30 cellular contexts compared by ENCODE assay signal in genomic region chr3:62823461-62824050, GRCh38. TPM values are rescaled to one million over a fixed set of nuclear protein-coding genes. Genes with fewer than 3 reads are reported as not detected.
DNase-seq lines count a peak whose midpoint lies in the region; ATAC-seq and TF ChIP-seq lines count a peak whose summit lies in the region.
"Had no signal": no experiment of that assay in that cellular context is flagged by ENCODE, and none has a peak within 500 bp of the region (broad histone marks: within the 10 kb centered on the region; RNA-seq: fewer than 3 reads in every experiment).

No MANE protein-coding gene starts in this region.

- H3K4me2 ChIP-seq in Karpas-422 (ENCODE audit: low read depth, low read length, poor library complexity, severe bottlenecking) (peak overlapping the region; percentile 40), OCI-LY7 (ENCODE audit: low read length) (peak overlapping the region; percentile 69)
- H3K4me2 ChIP-seq: BLaER1 treated with 17β-estradiol and CSF1 and Interleukin-3, amounts not matched to agents 10 nM and 100 nM had no signal

- no peak for TF ChIP-seq CTCF in OCI-LY7 (conservative IDR thresholded peaks at IDR 0.05; ENCODE audit: low read length)
- TF ChIP-seq CTCF in Peyer's patch (IDR thresholded peaks at IDR 0.05): no peak

- H2AFZ ChIP-seq in Karpas-422 (ENCODE audit: low read length) (no peak overlapping the region), OCI-LY7 (ENCODE audit: low read length) (no peak overlapping the region)
- H2AFZ ChIP-seq: GM23248 had no signal

- no peak overlapping the region for H3K27ac ChIP-seq in Karpas-422 (ENCODE audit: low read length)
- H3K27ac ChIP-seq in OCI-LY7 (ENCODE audit: low read depth, low read length, poor library complexity, severe bottlenecking): peak overlapping the region; percentile 85
- H3K27ac ChIP-seq in Peyer's patch: no peak overlapping the region
- H3K27ac ChIP-seq: BLaER1 treated with 17β-estradiol and CSF1 and Interleukin-3, amounts not matched to agents 10 nM and 100 nM; GM23248; SK-N-MC had no signal

- H3K36me3 ChIP-seq in Karpas-422 (ENCODE audit: insufficient read depth, low read length) (no peaks in the 10 kb centered on the region), OCI-LY7 (ENCODE audit: insufficient read depth, low read length) (peaks cover 11% of the 10 kb centered on the region; the same call in 1 of the 2 replicates), endocrine pancreas (ENCODE audit: control insufficient read depth, insufficient read depth, low read length) (no peaks in the 10 kb centered on the region), Peyer's patch (no peaks in the 10 kb centered on the region)
- H3K36me3 ChIP-seq: BLaER1 treated with 17β-estradiol and CSF1 and Interleukin-3, amounts not matched to agents 10 nM and 100 nM had no signal

- peaks cover 40% of the 10 kb centered on the region for H3K4me1 ChIP-seq in Karpas-422 (ENCODE audit: low read length)
- H3K4me1 ChIP-seq in OCI-LY7 (ENCODE audit: insufficient read depth, low read length, poor library complexity, severe bottlenecking): peaks cover 96% of the 10 kb centered on the region
- H3K4me1 ChIP-seq in endocrine pancreas (ENCODE audit: control insufficient read depth, insufficient read depth, low read length): peaks cover 19% of the 10 kb centered on the region
- H3K4me1 ChIP-seq in Peyer's patch: no peaks in the 10 kb centered on the region

- no peaks in the 10 kb centered on the region for H3K9me3 ChIP-seq in Karpas-422 (ENCODE audit: low read length)
- no peaks in the 10 kb centered on the region; the same call in 1 of the 2 replicates for H3K9me3 ChIP-seq in OCI-LY7 (ENCODE audit: low read length)
- no peaks in the 10 kb centered on the region for H3K9me3 ChIP-seq in endocrine pancreas (ENCODE audit: control insufficient read depth, low read length)
- H3K9me3 ChIP-seq in Peyer's patch: no peaks in the 10 kb centered on the region
- H3K9me3 ChIP-seq: BLaER1 treated with 17β-estradiol and CSF1 and Interleukin-3, amounts not matched to agents 10 nM and 100 nM had no signal

- no peak for TF ChIP-seq POLR2A in Peyer's patch (IDR thresholded peaks at IDR 0.05)

- CTCF ChIA-PET in OCI-LY7 (lab: Charles Lee; ENCODE audit: unreplicated experiment): interaction anchor here (0.7 to 2.2 kb wide), 4 partner anchors 12 to 155 kb away, joined by 3 to 7 read pairs (median 4); no protein-coding TSS in a partner anchor

- no peaks in the 10 kb centered on the region for H4K20me1 ChIP-seq in Karpas-422 (ENCODE audit: insufficient read depth, low read depth, low read length)
- H4K20me1 ChIP-seq in OCI-LY7 (ENCODE audit: insufficient read depth, low read length): no peaks in the 10 kb centered on the region
- H4K20me1 ChIP-seq: BLaER1 treated with 17β-estradiol and CSF1 and Interleukin-3, amounts not matched to agents 10 nM and 100 nM had no signal

- BruUV-seq in OCI-LY7 (replicated peaks; lab: Mats Ljungman, UMichigan): no TSS peak

- H3K27me3 ChIP-seq in Karpas-422 (ENCODE audit: low read length) (no peaks in the 10 kb centered on the region), endocrine pancreas (ENCODE audit: control insufficient read depth, insufficient read depth, low read length) (no peaks in the 10 kb centered on the region), Peyer's patch (no peaks in the 10 kb centered on the region)
- H3K27me3 ChIP-seq: BLaER1 treated with 17β-estradiol and CSF1 and Interleukin-3, amounts not matched to agents 10 nM and 100 nM had no signal

- H3K9ac ChIP-seq in Karpas-422 (ENCODE audit: low read length) (no peak overlapping the region), endocrine pancreas (ENCODE audit: control insufficient read depth, insufficient read depth, low read length) (no peak overlapping the region)
- H3K9ac ChIP-seq: BLaER1 treated with 17β-estradiol and CSF1 and Interleukin-3, amounts not matched to agents 10 nM and 100 nM; GM23248 had no signal

- H3K4me3 ChIP-seq in Karpas-422 (ENCODE audit: low read length): no peak overlapping the region
- peak overlapping the region; percentile 65 for H3K4me3 ChIP-seq in OCI-LY7 (ENCODE audit: low read depth, low read length, poor library complexity, severe bottlenecking)
- peak overlapping the region; percentile 18 for H3K4me3 ChIP-seq in endocrine pancreas (ENCODE audit: control insufficient read depth, insufficient read depth, low read length)
- H3K4me3 ChIP-seq in Peyer's patch: no peak overlapping the region
- H3K4me3 ChIP-seq: BLaER1 treated with 17β-estradiol and CSF1 and Interleukin-3, amounts not matched to agents 10 nM and 100 nM; GM23248; SK-N-MC had no signal

- peak; percentile 46 for DNase-seq in D341Med (ENCODE audit: low spot score)
- DNase-seq in Karpas-422: peak; percentile 55
- peak; percentile 84 for DNase-seq in OCI-LY7 (ENCODE audit: low spot score)
- no peak for DNase-seq in Peyer's patch
- DNase-seq in OCI-M2 (lab: John Stamatoyannopoulos, UW; ENCODE audit: unreplicated experiment): no peak
- DNase-seq in activated CD4-positive, alpha-beta T cell treated with anti-CD3 and anti-CD28 coated beads for 1 hour: no peak
- DNase-seq: CD4-positive, alpha-beta T cell; EL; GF-D8; GM23248; H7; IMR-90; KG1; MM.1S; NCI-H1048; NCI-H1417; NCI-H1694; NCI-H2029 treated with DMSO at 0.1 percent for 48 hours; NCI-H345; NCI-H510A treated with DMSO at 0.1 percent for 48 hours; NCI-H748 treated with DMSO at 0.1 percent for 48 hours; NK-92 treated with Interleukin-12 subunit alpha and Interleukin-12 subunit beta, amount 100 ng/mL, for 24 hours; SIG-M5; SW 1271 had no signal

- H3K9me2 ChIP-seq in Karpas-422 (replicated peaks; ENCODE audit: insufficient read depth, low read length) (no peaks in the 10 kb centered on the region), OCI-LY7 (ENCODE audit: insufficient read depth, low read length) (no peaks in the 10 kb centered on the region)

- no peak for ATAC-seq in HG02571 (IDR thresholded peaks at IDR 0.05; ENCODE audit: unreplicated experiment)
- ATAC-seq: Panc1 had no signal

- POLR2A ChIA-PET in OCI-LY7 (lab: Charles Lee): interaction anchor here (0.8 to 36.5 kb wide), 11 partner anchors 8 to 157 kb away, joined by 3 to 961 read pairs (median 8); no protein-coding TSS in a partner anchor

- no peaks in the 10 kb centered on the region for H3K79me2 ChIP-seq in Karpas-422 (ENCODE audit: low read length)
- H3K79me2 ChIP-seq in OCI-LY7 (ENCODE audit: insufficient read depth, low read depth, low read length): peaks cover 50% of the 10 kb centered on the region; the same call in 1 of the 2 replicates

- intact Hi-C loops in OCI-LY7 (cut with micrococcal nuclease; ENCODE audit: unreplicated experiment): loop anchor here (10.0 kb wide), 1 partner anchor 319 kb away; no protein-coding TSS in a partner anchor

RNA-seq across cellular contexts. Expression of gene CADPS, which starts 51.7 kb away (rescaled TPM):
- total RNA-seq in Karpas-422 (2014; rRNA removed; shearing (Covaris generic); ENCODE audit: low replicate concordance): 0.76 and 1.9 TPM in 2 replicates
- total RNA-seq in OCI-LY7 (2014; rRNA removed; shearing (Covaris generic)): 61.3 and 76.9 TPM in 2 replicates
- total RNA-seq in OCI-LY7 (2022) (68.6 and 79.5 TPM in 2 replicates), Peyer's patch (10 to 100 TPM in 2 of 4 donors, 1 to 10 TPM in 2; 6.4 to 29.7 (median 18.1) TPM)
- total RNA-seq: A172; CD4-positive, alpha-beta T cell; IMR-90 had no signal

Comparison
In these comparisons a context has a peak if more than half of its experiments do, and no peak if none do; other contexts are left out.
1. DNase-seq: peak in D341Med (single experiment), Karpas-422 (single experiment) and OCI-LY7 (single experiment); none in Peyer's patch (0 of 3), OCI-M2 (single experiment) and activated CD4-positive, alpha-beta T cell treated with anti-CD3 and anti-CD28 coated beads for 1 hour (single experiment).
2. H3K4me3 ChIP-seq: peak in OCI-LY7 (single experiment) and endocrine pancreas (single experiment); none in Karpas-422 (single experiment) and Peyer's patch (0 of 4).